8 cellular contexts compared by ENCODE assay signal in genomic region chr11:68839953-68840641, GRCh38. TPM values are rescaled to one million over a fixed set of nuclear protein-coding genes. Genes with fewer than 3 reads are reported as not detected.
DNase-seq lines count a peak whose midpoint lies in the region; ATAC-seq and TF ChIP-seq lines count a peak whose summit lies in the region.

No MANE protein-coding gene starts in this region.

- DNase-seq in CD14-positive monocyte (ENCODE audit: low spot score) (no peak), RPMI8226 (peak; percentile 82), vagina (ENCODE audit: extremely low spot score in 2 of 2) (no peak), cerebellar nuclear complex (lab: John Stamatoyannopoulos, UW) (no peak)
- peak in 1 of 2 donors; percentile 19 for DNase-seq in central memory CD8-positive, alpha-beta T cell (ENCODE audit: low spot score in 2 of 2)

- ATAC-seq in GM21515 (IDR thresholded peaks at IDR 0.05; ENCODE audit: unreplicated experiment) (peak; percentile 12), GM18519 (IDR thresholded peaks at IDR 0.05; ENCODE audit: low FRiP score, unreplicated experiment) (no peak)
- peak; percentile 2 for ATAC-seq in central memory CD8-positive, alpha-beta T cell (replicated peaks; ENCODE audit: extremely low read depth, poor library complexity, severe bottlenecking)

- peak overlapping the region; percentile 88 to 97 (median 93) for H3K27ac Mint-ChIP-seq in CD14-positive monocyte
- peak overlapping the region; percentile 87 for H3K27ac Mint-ChIP-seq in central memory CD8-positive, alpha-beta T cell (ENCODE audit: low read depth)

- H3K4me3 ChIP-seq in mesodermal cell (ENCODE audit: extremely low read depth, insufficient read depth, low read length, poor library complexity, severe bottlenecking) (peak overlapping the region; percentile 40), vagina (peak overlapping the region; percentile 69 to 98)

- intact Hi-C loops in CD14-positive monocyte (cut with micrococcal nuclease) (loop anchor here (5.0 to 10.0 kb wide), 2 partner anchors 62 to 245 kb away; partner anchors contain the start of genes IGHMBP2 (in 2 of the 2) and MRPL21 (in 2 of the 2)), vagina (cut with DNase I) (no loop called here)

- H3K27me3 ChIP-seq in vagina, result no peaks in the 10 kb centered on the region

- peaks cover 1 to 3% (median 2%) of the 10 kb centered on the region in 3 donors for H3K27me3 Mint-ChIP-seq in CD14-positive monocyte (ENCODE audit: low read depth in 3 of 3)
- H3K27me3 Mint-ChIP-seq in central memory CD8-positive, alpha-beta T cell, result no peaks in the 10 kb centered on the region

- H3K27ac ChIP-seq in mesodermal cell (ENCODE audit: low read depth, low read length, severe bottlenecking) (no peak overlapping the region), vagina (peak overlapping the region; percentile 97)

- H3K9me3 ChIP-seq in mesodermal cell (ENCODE audit: control insufficient read depth, low read length) (no peaks in the 10 kb centered on the region), vagina (no peaks in the 10 kb centered on the region)

- peaks cover 2 to 8% of the 10 kb centered on the region in 2 donors for H3K36me3 Mint-ChIP-seq in CD14-positive monocyte
- H3K36me3 Mint-ChIP-seq in central memory CD8-positive, alpha-beta T cell (ENCODE audit: insufficient read depth), result peaks cover 17% of the 10 kb centered on the region

- TF ChIP-seq CTCF in CD14-positive monocyte (IDR thresholded peaks at IDR 0.05), result no peak
- TF ChIP-seq CTCF in vagina (IDR thresholded peaks at IDR 0.05), result no peak

- no peaks in the 10 kb centered on the region for H3K9me3 Mint-ChIP-seq in CD14-positive monocyte
- no peaks in the 10 kb centered on the region for H3K9me3 Mint-ChIP-seq in central memory CD8-positive, alpha-beta T cell

- peak overlapping the region; percentile 81 to 89 for H3K4me3 Mint-ChIP-seq in CD14-positive monocyte
- H3K4me3 Mint-ChIP-seq in central memory CD8-positive, alpha-beta T cell, result peak overlapping the region; percentile 77

- no peak for TF ChIP-seq POLR2A in vagina (IDR thresholded peaks at IDR 0.05)

- H3K36me3 ChIP-seq in mesodermal cell (ENCODE audit: control insufficient read depth, insufficient read depth, low read length), result no peaks in the 10 kb centered on the region
- H3K36me3 ChIP-seq in vagina, result no peaks in the 10 kb centered on the region

- peaks cover 68% of the 10 kb centered on the region for H3K4me1 Mint-ChIP-seq in CD14-positive monocyte
- H3K4me1 Mint-ChIP-seq in central memory CD8-positive, alpha-beta T cell, result peaks cover 61% of the 10 kb centered on the region

- 0 to 1% methylated on average over 10 to 11 of the region's 17 CpGs for WGBS in mesodermal cell (ENCODE audit: insufficient coverage in 2 of 2), 2 experiments

- H3K4me1 ChIP-seq in mesodermal cell (ENCODE audit: control insufficient read depth, insufficient read depth, low read length, poor library complexity, severe bottlenecking) (peaks cover 10% of the 10 kb centered on the region), vagina (peaks cover 60% of the 10 kb centered on the region)

RNA-seq across cellular contexts. Expression of gene CPT1A, which starts 1.6 kb away (rescaled TPM):
- 1 to 10 TPM; 5.6 to 7.0 TPM for polyA plus RNA-seq in CD14-positive monocyte
- 0.85 TPM for polyA plus RNA-seq in mesodermal cell (2013, experiment 1 of 2)
- polyA plus RNA-seq in mesodermal cell (2013, experiment 2 of 2), result 0.81 TPM
- 80.8 TPM for total RNA-seq in vagina
